Comparison of ENCODE assay signal across 20 cellular contexts in genomic region chr21:21179619-21180336, GRCh38.
"Had no signal": no experiment of that assay in that cellular context is flagged by ENCODE, and none has a peak within 500 bp of the region (broad histone marks: within the 10 kb centered on the region; RNA-seq: fewer than 3 reads in every experiment).

No MANE protein-coding gene starts in this region.

- H3K36me3 ChIP-seq: gastrocnemius medialis, neural progenitor cell, thoracic aorta, vagina had no signal

- H3K27ac ChIP-seq: gastrocnemius medialis, neural progenitor cell, thoracic aorta, vagina had no signal

- DNase-seq: activated CD4-positive, alpha-beta T cell treated with anti-CD3 and anti-CD28 coated beads for 1 hour; activated T-cell treated with anti-CD3 and anti-CD28 coated beads, Interleukin-2, amount 50 U/mL, for 1 hour; aorta; caudate nucleus; dermis blood vessel endothelial cell; effector CD8-positive, alpha-beta T cell; erythroblast; gastrocnemius medialis; islet precursor cell; left colon; naive thymus-derived CD8-positive, alpha-beta T cell; retina; stimulated activated CD4-positive, alpha-beta T cell treated with anti-CD3 and anti-CD28 coated beads, Interleukin-4, amount 100 ng/mL, for 24 hours; stimulated activated naive CD4-positive, alpha-beta T cell treated with Interleukin-2 at 50 U/mL for 16 hours had no signal

- H3K4me1 ChIP-seq: gastrocnemius medialis, neural progenitor cell, vagina had no signal

- ATAC-seq: activated naive CD4-positive, alpha-beta T cell treated with anti-CD3 and anti-CD28 coated beads, Interleukin-2, amount 50 U/mL, for 72 hours; activated T-helper 17 cell treated with anti-CD3 and anti-CD28 coated beads, Interleukin-2, amount 50 U/mL, for 72 hours; gastrocnemius medialis; left colon; naive thymus-derived CD8-positive, alpha-beta T cell had no signal

- H3K27me3 ChIP-seq: gastrocnemius medialis, neural progenitor cell, vagina had no signal

- H3K4me2 ChIP-seq: neural progenitor cell had no signal

- H3K4me3 ChIP-seq: gastrocnemius medialis, lung, neural progenitor cell, thoracic aorta, vagina had no signal

- H2AFZ ChIP-seq: neural progenitor cell had no signal

- H3K9me3 ChIP-seq: gastrocnemius medialis, thoracic aorta, vagina had no signal

- H3K9ac ChIP-seq: neural progenitor cell had no signal
